Comparison of ENCODE assay signal across 17 cellular contexts in the genomic region with DNA sequence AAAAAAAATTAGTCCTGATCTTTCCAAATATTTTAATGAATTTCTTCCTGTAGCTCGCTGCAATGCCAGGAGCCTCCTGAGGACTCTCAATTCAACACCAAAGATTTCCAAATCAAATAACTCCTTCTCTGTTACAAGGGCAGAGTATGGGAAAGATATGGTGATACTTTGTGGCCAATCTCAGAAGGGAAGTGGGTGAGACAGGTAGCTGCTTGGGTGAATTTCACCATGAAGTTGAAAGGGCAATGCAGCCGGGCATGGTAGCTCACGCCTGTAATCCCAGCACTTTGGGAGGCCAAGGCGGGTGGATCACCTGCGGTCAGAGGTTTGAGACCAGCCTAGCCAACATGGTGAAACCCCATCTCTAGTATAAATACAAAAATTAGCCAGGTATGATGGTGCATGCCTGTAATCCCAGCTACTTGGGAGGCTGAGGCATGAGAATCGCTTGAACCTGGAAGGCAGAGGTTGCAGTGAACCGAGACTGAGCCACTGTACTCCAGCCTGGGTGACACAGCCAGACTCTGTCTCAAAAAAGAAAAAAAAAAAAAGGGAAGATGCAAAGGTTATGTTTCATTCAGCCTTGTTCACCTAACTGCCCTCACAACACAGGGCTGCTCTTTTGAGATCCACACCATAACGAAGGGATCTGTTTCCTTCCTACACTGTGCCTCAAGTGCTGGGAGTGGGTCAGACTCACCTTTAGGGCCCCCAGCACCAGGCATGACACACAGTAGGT. TPM values are rescaled to one million over a fixed set of nuclear protein-coding genes. Genes with fewer than 3 reads are reported as not detected.
DNase-seq lines count a peak whose midpoint lies in the region; ATAC-seq, FAIRE-seq and TF ChIP-seq lines count a peak whose summit lies in the region.
"Had no signal": no experiment of that assay in that cellular context is flagged by ENCODE, and none has a peak within 500 bp of the region (broad histone marks: within the 10 kb centered on the region; RNA-seq: fewer than 3 reads in every experiment).

No MANE protein-coding gene starts in this region.

- H4K5ac ChIP-seq in mesendoderm (ENCODE audit: low read length), result no peak overlapping the region

- peak; percentile 5 for FAIRE-seq in GM12891 (lab: Jason Lieb, UNC)
- no peak for FAIRE-seq in pancreas (lab: Jason Lieb, UNC)
- FAIRE-seq: D721Med had no signal

- H4K8ac ChIP-seq in mesendoderm (ENCODE audit: low read depth, low read length), result no peak overlapping the region

- H3K9ac ChIP-seq in BLaER1 treated with 17β-estradiol and CSF1 and Interleukin-3, amounts not matched to agents 10 nM and 100 nM, result no peak overlapping the region
- H3K9ac ChIP-seq in OCI-LY3 (ENCODE audit: low read length) (no peak overlapping the region), mesendoderm (ENCODE audit: low read length) (no peak overlapping the region)

- no peaks in the 10 kb centered on the region for H3K79me1 ChIP-seq in mesendoderm (ENCODE audit: low read length)

- TF ChIP-seq POLR2A in GM12891 (IDR thresholded peaks at IDR 0.05; ENCODE audit: low read depth, low read length), result no peak

- no peaks in the 10 kb centered on the region for H3K36me3 ChIP-seq in BLaER1 treated with 17β-estradiol and CSF1 and Interleukin-3, amounts not matched to agents 10 nM and 100 nM
- H3K36me3 ChIP-seq in OCI-LY3 (replicated peaks; ENCODE audit: low read depth, low read length), result no peaks in the 10 kb centered on the region
- H3K36me3 ChIP-seq in pancreas, result peaks cover 0 to 15% (median 0%) of the 10 kb centered on the region in 3 donors
- H3K36me3 ChIP-seq in mesendoderm (ENCODE audit: control insufficient read depth, insufficient read depth, low read length), result no peaks in the 10 kb centered on the region
- H3K36me3 ChIP-seq: HAP-1 had no signal

- no peak overlapping the region for H2BK120ac ChIP-seq in mesendoderm (ENCODE audit: low read depth, low read length)

- intact Hi-C loops in pancreas (cut with DNase I), result no loop called here

- H4K20me1 ChIP-seq in BLaER1 treated with 17β-estradiol and CSF1 and Interleukin-3, amounts not matched to agents 10 nM and 100 nM, result peaks cover 0 to 42% (median 0%) of the 10 kb centered on the region in 11 experiments; a peak in 4 of 22 replicates
- H4K20me1 ChIP-seq in OCI-LY3 (ENCODE audit: insufficient read depth, low read length), result no peaks in the 10 kb centered on the region

- DNase-seq in GM12891 (ENCODE audit: insufficient read length, low spot score) (no peak), pancreas (no peak), NCI-H526 (lab: John Stamatoyannopoulos, UW) (no peak), mesendoderm (no peak)
- DNase-seq: DMS79, NCI-H1436, NCI-H2029, NCI-H446 treated with DMSO at 0.1 percent for 48 hours, OCI-M1, Right ventricle myocardium superior had no signal

- H2AFZ ChIP-seq in OCI-LY3 (ENCODE audit: low read depth, low read length), result no peak overlapping the region

- H3K23ac ChIP-seq in mesendoderm (ENCODE audit: low read length), result no peak overlapping the region

- no peak overlapping the region for H2AK5ac ChIP-seq in mesendoderm (ENCODE audit: low read length)

- no peak overlapping the region for H3K4me3 ChIP-seq in BLaER1 treated with 17β-estradiol and CSF1 and Interleukin-3, amounts not matched to agents 10 nM and 100 nM
- H3K4me3 ChIP-seq in OCI-LY3 (ENCODE audit: low read length) (no peak overlapping the region), pancreas (no peak overlapping the region), mesendoderm (ENCODE audit: low read length) (no peak overlapping the region)
- H3K4me3 ChIP-seq: HAP-1, SK-N-MC had no signal

- peaks cover 0 to 83% (median 0%) of the 10 kb centered on the region in 11 experiments; a peak in 8 of 22 replicates for H3K27me3 ChIP-seq in BLaER1 treated with 17β-estradiol and CSF1 and Interleukin-3, amounts not matched to agents 10 nM and 100 nM
- peaks cover 58% of the 10 kb centered on the region for H3K27me3 ChIP-seq in OCI-LY3 (ENCODE audit: low read depth, low read length)
- H3K27me3 ChIP-seq in pancreas, result no peaks in the 10 kb centered on the region
- H3K27me3 ChIP-seq in mesendoderm (ENCODE audit: insufficient read depth, low read length, poor library complexity), result no peaks in the 10 kb centered on the region

- peak overlapping the region; percentile 32 to 73 (median 59) for H3K4me2 ChIP-seq in BLaER1 treated with 17β-estradiol and CSF1 and Interleukin-3, amounts not matched to agents 10 nM and 100 nM
- peak overlapping the region; percentile 69 for H3K4me2 ChIP-seq in OCI-LY3 (ENCODE audit: low read length)
- no peak overlapping the region for H3K4me2 ChIP-seq in mesendoderm (ENCODE audit: low read length)

- no peak overlapping the region for H2BK15ac ChIP-seq in mesendoderm (replicated peaks; ENCODE audit: low read depth)

- WGBS in pancreas, 2 donors, result 82 to 84% methylated on average over 8 of the region's 8 CpGs
- WGBS in mesendoderm (ENCODE audit: extremely low coverage, insufficient coverage, low lambda C conversion rate), result no CpG with 5 or more reads among the region's 8 CpGs

- TF ChIP-seq CTCF in OCI-LY3 (IDR thresholded peaks at IDR 0.05; ENCODE audit: low read depth, low read length), result no peak
- no peak for TF ChIP-seq CTCF in pancreas (IDR thresholded peaks at IDR 0.05)

- H3K4me1 ChIP-seq in BLaER1 treated with 17β-estradiol and CSF1 and Interleukin-3, amounts not matched to agents 10 nM and 100 nM, result peaks cover 25 to 43% (median 32%) of the 10 kb centered on the region in 10 experiments
- peaks cover 27% of the 10 kb centered on the region for H3K4me1 ChIP-seq in OCI-LY3 (ENCODE audit: low read length)
- H3K4me1 ChIP-seq in pancreas, result peaks cover 10 to 19% (median 18%) of the 10 kb centered on the region in 3 donors
- H3K4me1 ChIP-seq in mesendoderm (ENCODE audit: control insufficient read depth, low read depth, low read length), result no peaks in the 10 kb centered on the region

- no peak overlapping the region for H3K4ac ChIP-seq in mesendoderm (ENCODE audit: low read depth, low read length)

- H3K79me2 ChIP-seq in OCI-LY3 (ENCODE audit: low read length) (no peaks in the 10 kb centered on the region), mesendoderm (ENCODE audit: control insufficient read depth, insufficient read depth, low read length) (no peaks in the 10 kb centered on the region)

- no peaks in the 10 kb centered on the region for H3K9me3 ChIP-seq in BLaER1 treated with 17β-estradiol and CSF1 and Interleukin-3, amounts not matched to agents 10 nM and 100 nM (replicated peaks in 1 of 11)
- H3K9me3 ChIP-seq in OCI-LY3 (ENCODE audit: insufficient read depth, low read length), result no peaks in the 10 kb centered on the region
- no peaks in the 10 kb centered on the region for H3K9me3 ChIP-seq in pancreas
- H3K9me3 ChIP-seq: HAP-1 had no signal

- no peak overlapping the region for H3K27ac ChIP-seq in BLaER1 treated with 17β-estradiol and CSF1 and Interleukin-3, amounts not matched to agents 10 nM and 100 nM
- H3K27ac ChIP-seq in OCI-LY3 (ENCODE audit: low read length) (no peak overlapping the region), pancreas (peak overlapping the region; percentile 73 to 83 (median 77)), mesendoderm (ENCODE audit: low read depth, low read length) (no peak overlapping the region)
- H3K27ac ChIP-seq: C4-2B, SK-N-MC had no signal

- no peak overlapping the region for H2BK5ac ChIP-seq in mesendoderm (ENCODE audit: low read length)

- peak in 3 of 4 donors; percentile 4 to 11 (median 7) for ATAC-seq in pancreas
- ATAC-seq in HG02610 (IDR thresholded peaks at IDR 0.05; ENCODE audit: unreplicated experiment), result no peak

- no peak overlapping the region for H3K18ac ChIP-seq in mesendoderm (ENCODE audit: low read length)

- no peak overlapping the region for H3K56ac ChIP-seq in mesendoderm (ENCODE audit: low read length)

TF ChIP-seq in GM12891, 5 proteins besides CTCF, POLR2A, EP300 and RAD21:
- TF ChIP-seq POLR2AphosphoS5 (IDR thresholded peaks at IDR 0.05; ENCODE audit: low read depth, low read length) (no peak), SPI1 (IDR thresholded peaks at IDR 0.05; ENCODE audit: low read depth, low read length) (peak; percentile 61)
TF ChIP-seq in GM12891: peak in this region for 1.

RNA-seq across cellular contexts. Expression of a gene that starts 58.6 kb away (rescaled TPM):
- polyA plus RNA-seq in GM12891 (2012; ENCODE audit: low read depth, missing spikeins), result 0.46 TPM
- total RNA-seq in pancreas, result 10 to 100 TPM; 12.5 to 14.5 (median 13.6) TPM
- polyA plus RNA-seq in pancreas, result 10 to 100 TPM in 1 of 2 donors, 1 to 10 TPM in 1; 8.0 to 16.6 TPM
- polyA plus RNA-seq in mesendoderm (2013, experiment 1 of 2), result 0.80 TPM
- polyA plus RNA-seq in mesendoderm (2013, experiment 2 of 2), result 0.91 TPM

Comparison
In these comparisons a context has a peak if more than half of its experiments do, and no peak if none do; other contexts are left out.
1. H3K27ac ChIP-seq: peak in pancreas (4 of 4); none in BLaER1 treated with 17β-estradiol and CSF1 and Interleukin-3, amounts not matched to agents 10 nM and 100 nM (0 of 11), OCI-LY3 (single experiment) and mesendoderm (single experiment).